24 cellular contexts compared by ENCODE assay signal in the genomic region with DNA sequence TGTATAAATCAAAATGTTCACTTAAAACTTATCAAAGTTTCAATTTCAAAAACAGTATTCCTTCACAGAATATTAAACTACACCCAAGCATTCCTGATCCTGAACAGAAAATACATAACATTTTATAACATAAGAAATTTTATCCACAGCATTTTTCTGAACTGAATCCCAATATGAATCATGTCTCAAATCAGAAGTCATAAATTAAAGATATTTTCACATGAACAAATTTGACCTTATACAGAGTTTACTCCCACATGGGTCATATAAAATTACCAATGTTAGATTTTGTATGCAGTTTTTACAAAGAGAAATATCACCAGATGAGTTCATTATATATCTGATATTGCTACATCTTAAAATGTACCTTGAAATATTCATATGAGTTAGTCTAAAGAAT. TPM values are rescaled to one million over a fixed set of nuclear protein-coding genes. Genes with fewer than 3 reads are reported as not detected.
DNase-seq lines count a peak whose midpoint lies in the region; ATAC-seq, FAIRE-seq and TF ChIP-seq lines count a peak whose summit lies in the region.
"Had no signal": no experiment of that assay in that cellular context is flagged by ENCODE, and none has a peak within 500 bp of the region (broad histone marks: within the 10 kb centered on the region; RNA-seq: fewer than 3 reads in every experiment).

No MANE protein-coding gene starts in this region.

- TF ChIP-seq RAD21 in GM12878 (IDR thresholded peaks at IDR 0.05; ENCODE audit: insufficient read depth, low read depth, low read length) (no peak), neural cell (conservative IDR thresholded peaks at IDR 0.05) (no peak)

- H4K20me1 ChIP-seq in OCI-LY7 (ENCODE audit: insufficient read depth, low read length) (peaks cover 14% of the 10 kb centered on the region), GM12878 (ENCODE audit: control insufficient read depth, insufficient read depth) (no peaks in the 10 kb centered on the region), neural cell (ENCODE audit: insufficient read depth) (no peaks in the 10 kb centered on the region)

- RAD21 ChIA-PET in GM12878 (lab: Charles Lee; ENCODE audit: unreplicated experiment), result no interaction called here

- H3K9me2 ChIP-seq in OCI-LY7 (ENCODE audit: insufficient read depth, low read length), result no peaks in the 10 kb centered on the region
- H3K9me2 ChIP-seq in neural cell (ENCODE audit: insufficient read depth, low read length), result no peaks in the 10 kb centered on the region

- no peaks in the 10 kb centered on the region for H3F3A ChIP-seq in neural cell (ENCODE audit: insufficient read depth, low read length, poor library complexity, severe bottlenecking)

- H3K27ac ChIP-seq in OCI-LY7 (ENCODE audit: low read depth, low read length, poor library complexity, severe bottlenecking) (no peak overlapping the region), GM12878 (ENCODE audit: control insufficient read depth, insufficient read depth) (no peak overlapping the region), neural cell (ENCODE audit: low read length) (no peak overlapping the region)
- H3K27ac ChIP-seq: ascending aorta, epithelial cell of prostate, gastroesophageal sphincter, spleen had no signal

- in situ Hi-C loops in GM12878 (cut with MboI), result no loop called here

- H3K27me3 ChIP-seq in GM12878 (replicated peaks in 1 of 2; ENCODE audit: control insufficient read depth in 2 of 2, insufficient read depth in 2 of 2, low read length in 1 of 2), result no peaks in the 10 kb centered on the region
- H3K27me3 ChIP-seq in neural cell (ENCODE audit: insufficient read depth, low read depth, low read length), result no peaks in the 10 kb centered on the region
- H3K27me3 ChIP-seq: ascending aorta, dorsolateral prefrontal cortex, gastroesophageal sphincter, spleen had no signal

- H3K9ac ChIP-seq in GM12878 (ENCODE audit: control insufficient read depth, insufficient read depth, low read length) (no peak overlapping the region), neural cell (ENCODE audit: low read length) (no peak overlapping the region)

- H2AFZ ChIP-seq in OCI-LY7 (ENCODE audit: low read length) (no peak overlapping the region), GM12878 (ENCODE audit: control insufficient read depth, low read depth, low read length) (no peak overlapping the region), neural cell (ENCODE audit: low read depth, low read length) (no peak overlapping the region)

- ATAC-seq in GM12878 (no peak), GM18907 (IDR thresholded peaks at IDR 0.05; ENCODE audit: unreplicated experiment) (no peak)
- ATAC-seq: activated T-cell treated with anti-CD3 and anti-CD28 coated beads, Interleukin-2, amount 50 U/mL, for 72 hours; gastroesophageal sphincter had no signal

- SMC1A ChIA-PET in GM12878 (lab: Charles Lee; ENCODE audit: uncharacterized antibody, unreplicated experiment), result interaction anchor here (1.1 to 1.2 kb wide), 2 partner anchors 11 to 13 kb away, joined by 3 to 4 read pairs; no protein-coding TSS in a partner anchor

- H3K79me2 ChIP-seq in OCI-LY7 (ENCODE audit: insufficient read depth, low read depth, low read length) (peaks cover 69% of the 10 kb centered on the region), GM12878 (ENCODE audit: control insufficient read depth, insufficient read depth, low read length) (peaks cover 33% of the 10 kb centered on the region), neural cell (replicated peaks; ENCODE audit: insufficient read depth, low read length) (peaks cover 67% of the 10 kb centered on the region)

- peak overlapping the region; percentile 88; the same call in 1 of the 2 replicates for H3K4me2 ChIP-seq in OCI-LY7 (ENCODE audit: low read length)
- H3K4me2 ChIP-seq in GM12878 (ENCODE audit: control insufficient read depth, insufficient read depth), result no peak overlapping the region
- peak overlapping the region; percentile 33 for H3K4me2 ChIP-seq in neural cell (ENCODE audit: low read length)

- FAIRE-seq in GM12878 (lab: Jason Lieb, UNC), result no peak
- FAIRE-seq: GM12891 had no signal

- H3K4me1 ChIP-seq in OCI-LY7 (ENCODE audit: insufficient read depth, low read length, poor library complexity, severe bottlenecking) (peaks cover 38% of the 10 kb centered on the region), GM12878 (ENCODE audit: control insufficient read depth, insufficient read depth, low read length) (no peaks in the 10 kb centered on the region; the same call in 1 of the 2 replicates)

- no peak for TF ChIP-seq POLR2A in GM12878 (IDR thresholded peaks at IDR 0.05; ENCODE audit: low read depth, low read length)

- TF ChIP-seq EP300 in GM12878 (IDR thresholded peaks at IDR 0.05; ENCODE audit: borderline replicate concordance in 1 of 2, control insufficient read depth in 1 of 2, low read depth in 2 of 2, low read length in 2 of 2), result no peak
- TF ChIP-seq EP300 in neural cell (conservative IDR thresholded peaks at IDR 0.05; ENCODE audit: poor library complexity, severe bottlenecking), result no peak

- TF ChIP-seq CTCF in OCI-LY7 (conservative IDR thresholded peaks at IDR 0.05; ENCODE audit: low read length) (no peak), GM12878 (IDR thresholded peaks at IDR 0.05 in 2 of 3, conservative IDR thresholded peaks at IDR 0.05 in 1 of 3; ENCODE audit: control insufficient read depth in 2 of 3, extremely low read depth in 1 of 3, insufficient read depth in 1 of 3, low read depth in 3 of 3, low read length in 3 of 3) (no peak), neural cell (IDR thresholded peaks at IDR 0.05; ENCODE audit: poor library complexity, severe bottlenecking) (no peak)

- H3K4me3 ChIP-seq in OCI-LY7 (ENCODE audit: low read depth, low read length, poor library complexity, severe bottlenecking) (no peak overlapping the region), GM12878 (0 out of 2 replicates have a peak overlapping the region, but pooled peaks have one; percentile 32), neural cell (ENCODE audit: low read length) (peak overlapping the region; percentile 81)
- H3K4me3 ChIP-seq: gastroesophageal sphincter, lung, spleen had no signal

- no peaks in the 10 kb centered on the region for H3K9me3 ChIP-seq in OCI-LY7 (ENCODE audit: low read length)
- no peaks in the 10 kb centered on the region for H3K9me3 ChIP-seq in GM12878 (replicated peaks; ENCODE audit: control insufficient read depth, insufficient read depth, low read length)
- no peaks in the 10 kb centered on the region for H3K9me3 ChIP-seq in neural cell (ENCODE audit: low read length)
- H3K9me3 ChIP-seq: ascending aorta, gastroesophageal sphincter, spleen had no signal

- CTCF ChIA-PET in OCI-LY7 (lab: Charles Lee; ENCODE audit: unreplicated experiment), result no interaction called here
- CTCF ChIA-PET in GM12878 (lab: Yijun Ruan, JAX), result interaction anchor here (1.1 kb wide), 1 partner anchor 137 kb away, joined by 3 read pairs; no protein-coding TSS in a partner anchor

- intact Hi-C loops in OCI-LY7 (cut with micrococcal nuclease; ENCODE audit: unreplicated experiment) (no loop called here), GM12878 (cut with micrococcal nuclease; ENCODE audit: unreplicated experiment) (no loop called here)

- H3K36me3 ChIP-seq in OCI-LY7 (ENCODE audit: insufficient read depth, low read length), result peaks cover 26% of the 10 kb centered on the region
- H3K36me3 ChIP-seq in GM12878 (ENCODE audit: control insufficient read depth in 2 of 2, insufficient read depth in 2 of 2, low read length in 1 of 2), result peaks cover 0 to 4% of the 10 kb centered on the region in 2 experiments; a peak in 1 of 4 replicates
- peaks cover 9% of the 10 kb centered on the region for H3K36me3 ChIP-seq in neural cell (ENCODE audit: insufficient read depth, low read length)

- no TSS peak for BruUV-seq in OCI-LY7 (replicated peaks; lab: Mats Ljungman, UMichigan)
- no TSS peak for BruUV-seq in GM12878 (replicated peaks; lab: Mats Ljungman, UMichigan)

- DNase-seq in EH (ENCODE audit: low read depth) (peak; percentile 31), OCI-LY7 (ENCODE audit: low spot score) (no peak), GM12878 (ENCODE audit: low read depth, low spot score) (no peak), C1 segment of cervical spinal cord (lab: John Stamatoyannopoulos, UW) (no peak), HK-2 (ENCODE audit: unreplicated experiment) (no peak)
- no peak for DNase-seq in stimulated activated CD4-positive, alpha-beta T cell treated with anti-CD3 and anti-CD28 coated beads, Interleukin-15, amount 100 ng/mL, for 24 hours
- DNase-seq: activated CD4-positive, alpha-beta T cell treated with anti-CD3 and anti-CD28 coated beads for 48 hours; activated naive CD4-positive, alpha-beta T cell treated with anti-CD3 and anti-CD28 coated beads, Interleukin-2, amount 50 U/mL, for 16 hours; activated T-cell treated with anti-CD3 and anti-CD28 coated beads, Interleukin-2, amount 50 U/mL, for 72 hours; DMS 273 treated with DMSO at 0.1 percent for 48 hours; dorsolateral prefrontal cortex; islet precursor cell; Karpas-422; NCI-H1092; NCI-H1930; NCI-H345; spleen had no signal

- POLR2A ChIA-PET in OCI-LY7 (lab: Charles Lee), result interaction anchor here (0.5 to 0.7 kb wide), 2 partner anchors 29 to 114 kb away, joined by 3 to 4 read pairs; no protein-coding TSS in a partner anchor
- POLR2A ChIA-PET in GM12878 (lab: Charles Lee), result no interaction called here

RNA-seq across cellular contexts. Expression of a gene that starts 6.0 kb away (rescaled TPM):
- total RNA-seq in OCI-LY7 (2014; rRNA removed; shearing (Covaris generic)), result 5.9 and 6.4 TPM in 2 replicates
- total RNA-seq in OCI-LY7 (2022) (9.8 and 10.9 TPM in 2 replicates), GM12878 (2014; rRNA removed) (2.5 and 3.4 TPM in 2 replicates), GM12878 (2014; rRNA removed; fragmentation: Illumina TruSeq; extraction: Trizol) (4.2 and 4.8 TPM in 2 replicates), GM12878 (2021) (3.7 and 3.9 TPM in 2 replicates)
- 19.2 and 20.0 TPM in 2 replicates for total RNA-seq in GM12878 (2013; cell fraction: nucleolus; rRNA removed)
- 0.85 TPM for polyA plus RNA-seq in GM12878 (2011; ENCODE audit: low read depth)
- polyA plus RNA-seq in GM12878 (2011; rRNA removed) (4.2 and 7.7 TPM in 2 replicates), GM12878 (2014; fragmentation: Illumina TruSeq; extraction: Trizol) (2.5 and 3.7 TPM in 2 replicates), GM12878 (2014; fragmentation: Nextera tagmentation; extraction: Ambion mirVana) (1 to 10 TPM in 1 of 2 experiments, under 1 TPM in 1; 0.91 to 1.2 TPM), GM12878 (2014; rRNA removed) (1.2 TPM in 2 replicates), GM12878 (2016; fragmentation: Nextera tagmentation; extraction: Ambion mirVana) (1 to 10 TPM; 2.0 to 2.2 TPM), neural cell (22.7 and 25.5 TPM in 2 replicates)
- polyA plus RNA-seq in GM12878 (2011; cell fraction: cytosol; rRNA removed), result 1.1 and 1.7 TPM in 2 replicates
- polyA plus RNA-seq in GM12878 (2011; cell fraction: nucleus; rRNA removed), result 3.6 and 4.0 TPM in 2 replicates
- 1.6 and 2.4 TPM in 2 replicates for polyA plus RNA-seq in GM12878 (2012)
- 8.9 and 12.7 TPM in 2 replicates for polyA minus RNA-seq in GM12878 (2011; rRNA and poly(A)+ RNA removed)
- polyA minus RNA-seq in GM12878 (2011; cell fraction: cytosol; rRNA and poly(A)+ RNA removed), result 3.5 and 4.8 TPM in 2 replicates
- 8.0 and 9.1 TPM in 2 replicates for polyA minus RNA-seq in GM12878 (2011; cell fraction: nucleus; rRNA and poly(A)+ RNA removed)
- 87.6 and 99.3 TPM in 2 replicates for polyA minus RNA-seq in neural cell

RNA-seq across cellular contexts. Expression of a gene that starts 48.6 kb away (rescaled TPM):
- 88.4 and 88.6 TPM in 2 replicates for total RNA-seq in OCI-LY7 (2014; rRNA removed; shearing (Covaris generic))
- total RNA-seq in OCI-LY7 (2022), result 76.8 and 93.9 TPM in 2 replicates
- total RNA-seq in GM12878 (2013; cell fraction: nucleolus; rRNA removed), result 63.9 and 69.3 TPM in 2 replicates
- 43.8 and 50.5 TPM in 2 replicates for total RNA-seq in GM12878 (2014; rRNA removed)
- total RNA-seq in GM12878 (2014; rRNA removed; fragmentation: Illumina TruSeq; extraction: Trizol), result 54.9 and 55.4 TPM in 2 replicates
- total RNA-seq in GM12878 (2021), result 36.4 and 36.9 TPM in 2 replicates
- 5.3 TPM for polyA plus RNA-seq in GM12878 (2011; ENCODE audit: low read depth)
- 26.4 and 51.0 TPM in 2 replicates for polyA plus RNA-seq in GM12878 (2011; rRNA removed)
- polyA plus RNA-seq in GM12878 (2011; cell fraction: cytosol; rRNA removed), result 7.0 and 8.0 TPM in 2 replicates
- polyA plus RNA-seq in GM12878 (2011; cell fraction: nucleus; rRNA removed), result 38.3 and 53.2 TPM in 2 replicates
- 9.7 and 15.1 TPM in 2 replicates for polyA plus RNA-seq in GM12878 (2012)
- 41.1 and 46.4 TPM in 2 replicates for polyA plus RNA-seq in GM12878 (2014; fragmentation: Illumina TruSeq; extraction: Trizol)
- polyA plus RNA-seq in GM12878 (2014; fragmentation: Nextera tagmentation; extraction: Ambion mirVana), result 10 to 100 TPM; 16.2 to 16.4 TPM
- 21.1 and 24.8 TPM in 2 replicates for polyA plus RNA-seq in GM12878 (2014; rRNA removed)
- polyA plus RNA-seq in GM12878 (2016; fragmentation: Nextera tagmentation; extraction: Ambion mirVana), result 10 to 100 TPM; 25.8 to 26.3 TPM
- polyA minus RNA-seq in GM12878 (2011; rRNA and poly(A)+ RNA removed), result 28.2 and 34.5 TPM in 2 replicates
- 12.3 and 18.1 TPM in 2 replicates for polyA minus RNA-seq in GM12878 (2011; cell fraction: cytosol; rRNA and poly(A)+ RNA removed)
- 39.3 and 54.2 TPM in 2 replicates for polyA minus RNA-seq in GM12878 (2011; cell fraction: nucleus; rRNA and poly(A)+ RNA removed)
- polyA plus RNA-seq in neural cell, result 0.87 and 1.0 TPM in 2 replicates
- 1.7 and 3.7 TPM in 2 replicates for polyA minus RNA-seq in neural cell
- total RNA-seq: ascending aorta had no signal
